In genomic region chr4:6888506-6889071, GRCh38 we compare ENCODE assay signal across 21 cellular contexts. TPM values are rescaled to one million over a fixed set of nuclear protein-coding genes. Genes with fewer than 3 reads are reported as not detected.
DNase-seq lines count a peak whose midpoint lies in the region; ATAC-seq, FAIRE-seq and TF ChIP-seq lines count a peak whose summit lies in the region.
"Had no signal": no experiment of that assay in that cellular context is flagged by ENCODE, and none has a peak within 500 bp of the region (broad histone marks: within the 10 kb centered on the region; RNA-seq: fewer than 3 reads in every experiment).

No MANE protein-coding gene starts in this region.

- POLR2A ChIA-PET in GM10248 (lab: Yijun Ruan, JAX) = no interaction called here
- POLR2A ChIA-PET in K562 (lab: Yijun Ruan, JAX) = no interaction called here

- H3K27ac Mint-ChIP-seq in neural crest cell (ENCODE audit: unreplicated experiment) = peak overlapping the region; percentile 78
- H3K27ac Mint-ChIP-seq: CD4-positive, CD25-positive, alpha-beta regulatory T cell had no signal

- TF ChIP-seq CTCF in GM10248 (IDR thresholded peaks at IDR 0.05; ENCODE audit: control extremely low read depth, extremely low read depth, low read depth, missing control alignments) (no peak), K562 (IDR thresholded peaks at IDR 0.05 in 2 of 3, conservative IDR thresholded peaks at IDR 0.05 in 1 of 3; ENCODE audit: insufficient read depth in 2 of 3, low read depth in 1 of 3, low read length in 3 of 3) (no peak), neural crest cell (conservative IDR thresholded peaks at IDR 0.05) (no peak), tibial nerve (IDR thresholded peaks at IDR 0.05) (no peak)

- H4K20me1 ChIP-seq in K562 (replicated peaks; ENCODE audit: control insufficient read depth, insufficient read depth, low read length) = no peaks in the 10 kb centered on the region

- FAIRE-seq in K562 (lab: Jason Lieb, UNC) (no peak), RCC 7860 (lab: Jason Lieb, UNC) (no peak)
- FAIRE-seq: G401.6 had no signal

- in situ Hi-C loops in K562 (cut with MboI) = no loop called here

- no peaks in the 10 kb centered on the region for H3K27me3 ChIP-seq in K562 (ENCODE audit: control insufficient read depth in 2 of 2, insufficient read depth in 2 of 2, low read length in 2 of 2)
- no peaks in the 10 kb centered on the region for H3K27me3 ChIP-seq in tibial nerve

- no peak overlapping the region for H2AFZ ChIP-seq in K562 (ENCODE audit: low read depth, low read length)
- H2AFZ ChIP-seq: GM23248 had no signal

- no peak overlapping the region for H3K4me2 ChIP-seq in K562 (ENCODE audit: insufficient read depth, low read length)

- DNase-seq in GM10248 (ENCODE audit: extremely low spot score) (peak; percentile 18), K562 (ENCODE audit: extremely low read depth in 1 of 4, low spot score in 3 of 4) (no peak), neural crest cell (ENCODE audit: low read depth, low spot score) (no peak), tibial nerve (ENCODE audit: low spot score in 2 of 2) (no peak), RCC 7860 (ENCODE audit: low spot score) (no peak)
- DNase-seq: ACHN; Caco-2; CD4-positive, CD25-positive, alpha-beta regulatory T cell; GM23248; HCEC 1CT; NCI-H1092 treated with DMSO at 0.1 percent for 48 hours; NCI-H146; NCI-H2081; NCI-H2171 treated with DMSO at 0.1 percent for 48 hours; NCI-H748 treated with DMSO at 0.1 percent for 48 hours; NK-92 treated with Interleukin-12 subunit alpha and Interleukin-12 subunit beta, amount 100 ng/mL, for 24 hours; SHP77 had no signal

- peaks cover 52% of the 10 kb centered on the region for H3K4me1 Mint-ChIP-seq in neural crest cell

- H3K36me3 Mint-ChIP-seq in neural crest cell (ENCODE audit: low read depth) = peaks cover 10% of the 10 kb centered on the region
- H3K36me3 Mint-ChIP-seq: CD4-positive, CD25-positive, alpha-beta regulatory T cell had no signal

- TF ChIP-seq EP300 in K562 (IDR thresholded peaks at IDR 0.05; ENCODE audit: low read length) (no peak), tibial nerve (IDR thresholded peaks at IDR 0.05) (no peak)

- 93% methylated on average over 11 of the region's 15 CpGs for WGBS in K562 (ENCODE audit: insufficient coverage, low coverage, missing lambda C conversion rate)
- WGBS in tibial nerve, 2 donors = 62 to 78% methylated on average over 14 to 15 of the region's 15 CpGs

- intact Hi-C loops in K562 (cut with micrococcal nuclease) = no loop called here

- H3K27me3 Mint-ChIP-seq in neural crest cell (ENCODE audit: low read depth) = no peaks in the 10 kb centered on the region
- H3K27me3 Mint-ChIP-seq: CD4-positive, CD25-positive, alpha-beta regulatory T cell had no signal

- no peak overlapping the region for H3K4me3 Mint-ChIP-seq in neural crest cell
- H3K4me3 Mint-ChIP-seq: CD4-positive, CD25-positive, alpha-beta regulatory T cell had no signal

- CTCF ChIA-PET in GM10248 (lab: Yijun Ruan, JAX) (interaction anchor here (1.4 to 1.8 kb wide), 2 partner anchors 15 to 21 kb away, joined by 4 to 6 read pairs; partner anchors contain the start of gene TBC1D14), K562 (lab: Yijun Ruan, JAX; ENCODE audit: low intra/inter-chr PET ratio) (no interaction called here)

- H3K9me3 Mint-ChIP-seq in neural crest cell = no peaks in the 10 kb centered on the region
- H3K9me3 Mint-ChIP-seq: CD4-positive, CD25-positive, alpha-beta regulatory T cell had no signal

- no peaks in the 10 kb centered on the region; the same call in 2 of the 3 replicates for H3K36me3 ChIP-seq in K562 (ENCODE audit: control insufficient read depth, insufficient read depth, low read length)
- H3K36me3 ChIP-seq in tibial nerve = peaks cover 0 to 8% (median 0%) of the 10 kb centered on the region in 3 donors

- H3K9me3 ChIP-seq in K562 (replicated peaks; ENCODE audit: control insufficient read depth, insufficient read depth, low read depth, low read length) (peaks cover 8% of the 10 kb centered on the region), tibial nerve (peaks cover 0 to 7% (median 0%) of the 10 kb centered on the region in 4 donors)

- H3K27ac ChIP-seq in K562 (ENCODE audit: extremely low read depth, low read depth, low read length) (peak overlapping the region; percentile 34; the same call in 2 of the 3 replicates), tibial nerve (peak overlapping the region in 3 of 4 donors; percentile 19 to 60 (median 20))
- H3K27ac ChIP-seq: GM23248, SK-N-MC had no signal

- peaks cover 27 to 51% of the 10 kb centered on the region in 2 experiments for H3K4me1 ChIP-seq in K562 (replicated peaks in 1 of 2; ENCODE audit: control insufficient read depth in 2 of 2, insufficient read depth in 2 of 2, low read length in 2 of 2)
- peaks cover 0 to 52% (median 34%) of the 10 kb centered on the region in 4 donors for H3K4me1 ChIP-seq in tibial nerve

- no peaks in the 10 kb centered on the region for H3K9me1 ChIP-seq in K562 (ENCODE audit: control insufficient read depth, insufficient read depth, low read length)

- no peaks in the 10 kb centered on the region for H3K79me2 ChIP-seq in K562 (ENCODE audit: control insufficient read depth, insufficient read depth, low read length)

- ATAC-seq in K562 (no peak), GM19023 (IDR thresholded peaks at IDR 0.05; ENCODE audit: unreplicated experiment) (no peak), GM19452 (IDR thresholded peaks at IDR 0.05; ENCODE audit: unreplicated experiment) (no peak)

- H3K9ac ChIP-seq in K562 (ENCODE audit: insufficient read depth in 1 of 2, low read depth in 2 of 2, low read length in 2 of 2) = peak overlapping the region in 1 of 2 experiments; percentile 36; a peak in 1 of 4 replicates
- H3K9ac ChIP-seq: GM23248 had no signal

- BruUV-seq in K562 (replicated peaks; lab: Mats Ljungman, UMichigan) = no TSS peak

- TF ChIP-seq RAD21 in K562 (CRISPR knock-in tag; conservative IDR thresholded peaks at IDR 0.05 in 1 of 2, IDR thresholded peaks at IDR 0.05 in 1 of 2) = no peak

- no peak overlapping the region for H3K4me3 ChIP-seq in K562
- no peak overlapping the region for H3K4me3 ChIP-seq in tibial nerve
- H3K4me3 ChIP-seq: GM23248, SK-N-MC had no signal

- TF ChIP-seq POLR2A in K562 (conservative IDR thresholded peaks at IDR 0.05) (no peak), tibial nerve (IDR thresholded peaks at IDR 0.05) (no peak)

TF ChIP-seq in K562, 482 proteins besides CTCF, POLR2A, EP300 and RAD21 (continues in another document):
- TF ChIP-seq, protein P1, sequence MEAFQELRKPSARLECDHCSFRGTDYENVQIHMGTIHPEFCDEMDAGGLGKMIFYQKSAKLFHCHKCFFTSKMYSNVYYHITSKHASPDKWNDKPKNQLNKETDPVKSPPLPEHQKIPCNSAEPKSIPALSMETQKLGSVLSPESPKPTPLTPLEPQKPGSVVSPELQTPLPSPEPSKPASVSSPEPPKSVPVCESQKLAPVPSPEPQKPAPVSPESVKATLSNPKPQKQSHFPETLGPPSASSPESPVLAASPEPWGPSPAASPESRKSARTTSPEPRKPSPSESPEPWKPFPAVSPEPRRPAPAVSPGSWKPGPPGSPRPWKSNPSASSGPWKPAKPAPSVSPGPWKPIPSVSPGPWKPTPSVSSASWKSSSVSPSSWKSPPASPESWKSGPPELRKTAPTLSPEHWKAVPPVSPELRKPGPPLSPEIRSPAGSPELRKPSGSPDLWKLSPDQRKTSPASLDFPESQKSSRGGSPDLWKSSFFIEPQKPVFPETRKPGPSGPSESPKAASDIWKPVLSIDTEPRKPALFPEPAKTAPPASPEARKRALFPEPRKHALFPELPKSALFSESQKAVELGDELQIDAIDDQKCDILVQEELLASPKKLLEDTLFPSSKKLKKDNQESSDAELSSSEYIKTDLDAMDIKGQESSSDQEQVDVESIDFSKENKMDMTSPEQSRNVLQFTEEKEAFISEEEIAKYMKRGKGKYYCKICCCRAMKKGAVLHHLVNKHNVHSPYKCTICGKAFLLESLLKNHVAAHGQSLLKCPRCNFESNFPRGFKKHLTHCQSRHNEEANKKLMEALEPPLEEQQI (IDR thresholded peaks at IDR 0.05) = no peak
- TF ChIP-seq LEF1 (IDR thresholded peaks at IDR 0.05) (no peak), ZNF717 (CRISPR knock-in tag; IDR thresholded peaks at IDR 0.05) (no peak), RBM14 (IDR thresholded peaks at IDR 0.05; ENCODE audit: borderline replicate concordance, insufficient read depth, low read depth, low read length) (no peak)
- TF ChIP-seq, protein P2, sequence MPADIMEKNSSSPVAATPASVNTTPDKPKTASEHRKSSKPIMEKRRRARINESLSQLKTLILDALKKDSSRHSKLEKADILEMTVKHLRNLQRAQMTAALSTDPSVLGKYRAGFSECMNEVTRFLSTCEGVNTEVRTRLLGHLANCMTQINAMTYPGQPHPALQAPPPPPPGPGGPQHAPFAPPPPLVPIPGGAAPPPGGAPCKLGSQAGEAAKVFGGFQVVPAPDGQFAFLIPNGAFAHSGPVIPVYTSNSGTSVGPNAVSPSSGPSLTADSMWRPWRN (IDR thresholded peaks at IDR 0.05; ENCODE audit: low read depth) = no peak

RNA-seq across cellular contexts. Expression of gene TBC1D14, which starts 21.0 kb away (rescaled TPM):
- 61.0 and 70.3 TPM in 2 replicates for total RNA-seq in K562 (2011; cell fraction: chromatin; rRNA removed; ENCODE audit: low replicate concordance)
- 50.4 and 54.0 TPM in 2 replicates for total RNA-seq in K562 (2011; cell fraction: nucleolus; rRNA removed)
- total RNA-seq in K562 (2011; cell fraction: nucleoplasm; rRNA removed) = 45.9 and 49.3 TPM in 2 replicates
- total RNA-seq in K562 (2014; rRNA removed) (50.2 and 54.4 TPM in 2 replicates), K562 (2014; rRNA removed; fragmentation: Illumina TruSeq; extraction: Trizol) (44.8 and 45.5 TPM in 2 replicates), K562 (2015; rRNA removed; fragmentation: Illumina TruSeq; extraction: Trizol) (55.8 and 57.7 TPM in 2 replicates), K562 (2021) (55.4 and 59.6 TPM in 2 replicates), neural crest cell (56.3 and 58.0 TPM in 2 replicates), tibial nerve (10 to 100 TPM; 46.9 to 65.7 (median 51.3) TPM)
- polyA plus RNA-seq in K562 (2011; rRNA removed) (31.4 and 41.2 TPM in 2 replicates), K562 (2014; fragmentation: Illumina TruSeq; extraction: Trizol) (46.2 and 47.7 TPM in 2 replicates), K562 (2014; fragmentation: Nextera tagmentation; extraction: Ambion mirVana) (1 to 10 TPM; 2.1 to 2.7 TPM), K562 (2014; rRNA removed) (43.3 and 50.8 TPM in 2 replicates)
- polyA plus RNA-seq in K562 (2011; cell fraction: cytosol; rRNA removed) = 37.0 and 43.7 TPM in 2 replicates
- polyA plus RNA-seq in K562 (2011; cell fraction: nucleus; rRNA removed) = 37.0 and 46.2 TPM in 2 replicates
- polyA plus RNA-seq in K562 (2012) = 45.4 TPM in 2 replicates
- 51.1 and 64.3 TPM in 2 replicates for polyA minus RNA-seq in K562 (2011; rRNA and poly(A)+ RNA removed)
- polyA minus RNA-seq in K562 (2011; cell fraction: cytosol; rRNA and poly(A)+ RNA removed) = 29.6 and 35.1 TPM in 2 replicates
- 26.1 and 34.0 TPM in 2 replicates for polyA minus RNA-seq in K562 (2011; cell fraction: nucleus; rRNA and poly(A)+ RNA removed)
